In genomic region chr17:4966844-4967538, GRCh38 we compare ENCODE assay signal across 8 cellular contexts. TPM values are rescaled to one million over a fixed set of nuclear protein-coding genes. Genes with fewer than 3 reads are reported as not detected.
DNase-seq lines count a peak whose midpoint lies in the region; ATAC-seq and TF ChIP-seq lines count a peak whose summit lies in the region.

No MANE protein-coding gene starts in this region.

- in situ Hi-C loops in GM23248 (cut with MboI): no loop called here

- H3K4me1 Mint-ChIP-seq in natural killer cell treated with Interleukin-12 subunit alpha and Interleukin-12 subunit beta and Interleukin-15 and Interleukin-18, amount 100 ng/mL, for 72 hours (ENCODE audit: low read depth in 2 of 2): peaks cover 17 to 18% of the 10 kb centered on the region in 2 donors

- WGBS in GM23248 (ENCODE audit: low coverage in 1 of 2, low lambda C conversion rate in 2 of 2, missing lambda C conversion rate in 2 of 2), 2 experiments: 1 to 2% methylated on average over 40 to 41 of the region's 42 CpGs

- peak; percentile 100 for DNase-seq in EL
- peak; percentile 99 for DNase-seq in GM23248
- DNase-seq in Karpas-422: peak; percentile 99
- peak; percentile 97 to 99 (median 98) for DNase-seq in Peyer's patch
- peak; percentile 92 for DNase-seq in activated effector memory CD4-positive, alpha-beta T cell treated with Interleukin-2 at 50 U/mL for 16 hours
- peak; percentile 99 for DNase-seq in fibroblast of the conjunctiva (ENCODE audit: low read depth)
- DNase-seq in natural killer cell treated with Interleukin-12 subunit alpha and Interleukin-12 subunit beta and Interleukin-15 and Interleukin-18, amount 100 ng/mL, for 72 hours (ENCODE audit: low spot score): peak; percentile 99
- peak; percentile 92 for DNase-seq in stimulated activated naive CD8-positive, alpha-beta T cell treated with anti-CD3 and anti-CD28 coated beads, Interleukin-15, Interleukin-2, amounts not matched to agents 100 U/mL and 50 U/mL, for 24 hours

- H3F3A ChIP-seq in GM23248 (ENCODE audit: insufficient read depth): peaks cover 45% of the 10 kb centered on the region

- peak overlapping the region; percentile 96 for H3K4me2 ChIP-seq in GM23248 (ENCODE audit: unreplicated experiment)
- H3K4me2 ChIP-seq in Karpas-422 (ENCODE audit: low read depth, low read length, poor library complexity, severe bottlenecking): peak overlapping the region; percentile 82

- no peaks in the 10 kb centered on the region for H3K27me3 ChIP-seq in GM23248 (replicated peaks; ENCODE audit: insufficient read depth)
- H3K27me3 ChIP-seq in Karpas-422 (ENCODE audit: low read length): no peaks in the 10 kb centered on the region
- no peaks in the 10 kb centered on the region for H3K27me3 ChIP-seq in Peyer's patch

- H3K36me3 ChIP-seq in GM23248 (ENCODE audit: low read depth): no peaks in the 10 kb centered on the region
- H3K36me3 ChIP-seq in Karpas-422 (ENCODE audit: insufficient read depth, low read length): peaks cover 5% of the 10 kb centered on the region; the same call in 1 of the 2 replicates
- peaks cover 0 to 14% (median 0%) of the 10 kb centered on the region in 3 donors for H3K36me3 ChIP-seq in Peyer's patch

- H3K9ac ChIP-seq in GM23248 (peak overlapping the region; percentile 91), Karpas-422 (ENCODE audit: low read length) (peak overlapping the region; percentile 84)

- no peak for TF ChIP-seq CTCF in Peyer's patch (IDR thresholded peaks at IDR 0.05)

- H3K27ac Mint-ChIP-seq in natural killer cell treated with Interleukin-12 subunit alpha and Interleukin-12 subunit beta and Interleukin-15 and Interleukin-18, amount 100 ng/mL, for 72 hours: no peak overlapping the region

- H3K79me2 ChIP-seq in GM23248 (ENCODE audit: insufficient read depth) (peaks cover 24% of the 10 kb centered on the region), Karpas-422 (ENCODE audit: low read length) (peaks cover 14% of the 10 kb centered on the region)

- H2AFZ ChIP-seq in GM23248: 0 out of 2 replicates have a peak overlapping the region, but pooled peaks have one; percentile 8
- H2AFZ ChIP-seq in Karpas-422 (ENCODE audit: low read length): peak overlapping the region; percentile 65; the same call in 1 of the 2 replicates

- H3K27ac ChIP-seq in GM23248 (peak overlapping the region; percentile 96), Karpas-422 (ENCODE audit: low read length) (peak overlapping the region; percentile 74), Peyer's patch (peak overlapping the region; percentile 90 to 97 (median 94))

- H3K9me3 ChIP-seq in GM23248 (ENCODE audit: low read depth) (no peaks in the 10 kb centered on the region), Karpas-422 (ENCODE audit: low read length) (no peaks in the 10 kb centered on the region), Peyer's patch (no peaks in the 10 kb centered on the region)

- H3K4me1 ChIP-seq in GM23248 (ENCODE audit: insufficient read depth): peaks cover 24% of the 10 kb centered on the region
- H3K4me1 ChIP-seq in Karpas-422 (ENCODE audit: low read length): peaks cover 24% of the 10 kb centered on the region
- H3K4me1 ChIP-seq in Peyer's patch: peaks cover 0 to 36% (median 10%) of the 10 kb centered on the region in 4 donors

- no peaks in the 10 kb centered on the region for H3K9me2 ChIP-seq in GM23248 (ENCODE audit: insufficient read depth)
- no peaks in the 10 kb centered on the region for H3K9me2 ChIP-seq in Karpas-422 (replicated peaks; ENCODE audit: insufficient read depth, low read length)

- peak; percentile 91 to 95 for ATAC-seq in natural killer cell treated with Interleukin-12 subunit alpha and Interleukin-12 subunit beta and Interleukin-15 and Interleukin-18, amount 100 ng/mL, for 72 hours
- peak; percentile 80 for ATAC-seq in stimulated activated naive CD8-positive, alpha-beta T cell treated with anti-CD3 and anti-CD28 coated beads, Interleukin-15, Interleukin-2, amounts not matched to agents 100 U/mL and 50 U/mL, for 24 hours

- H3K4me3 ChIP-seq in GM23248 (peak overlapping the region; percentile 85), Karpas-422 (ENCODE audit: low read length) (peak overlapping the region; percentile 71), Peyer's patch (peak overlapping the region; percentile 70 to 80 (median 76))

- H3K36me3 Mint-ChIP-seq in natural killer cell treated with Interleukin-12 subunit alpha and Interleukin-12 subunit beta and Interleukin-15 and Interleukin-18, amount 100 ng/mL, for 72 hours: no peaks in the 10 kb centered on the region

- no peaks in the 10 kb centered on the region for H3K27me3 Mint-ChIP-seq in natural killer cell treated with Interleukin-12 subunit alpha and Interleukin-12 subunit beta and Interleukin-15 and Interleukin-18, amount 100 ng/mL, for 72 hours

- H3K9me3 Mint-ChIP-seq in natural killer cell treated with Interleukin-12 subunit alpha and Interleukin-12 subunit beta and Interleukin-15 and Interleukin-18, amount 100 ng/mL, for 72 hours: no peaks in the 10 kb centered on the region

- H3K4me3 Mint-ChIP-seq in natural killer cell treated with Interleukin-12 subunit alpha and Interleukin-12 subunit beta and Interleukin-15 and Interleukin-18, amount 100 ng/mL, for 72 hours: no peak overlapping the region

- H4K20me1 ChIP-seq in GM23248 (ENCODE audit: insufficient read depth) (no peaks in the 10 kb centered on the region), Karpas-422 (ENCODE audit: insufficient read depth, low read depth, low read length) (no peaks in the 10 kb centered on the region)

- peak; percentile 27 to 38 for TF ChIP-seq POLR2A in Peyer's patch (IDR thresholded peaks at IDR 0.05)

RNA-seq across cellular contexts. Expression of gene SPAG7, which starts 0.6 kb away (rescaled TPM):
- total RNA-seq in GM23248 (2014; rRNA removed; shearing (Covaris generic)): 39.1 and 43.1 TPM in 2 replicates
- polyA plus RNA-seq in GM23248 (2016; fragmentation: Nextera tagmentation; extraction: Ambion mirVana): 97.7 and 107 TPM in 2 replicates
- 24.6 and 40.7 TPM in 2 replicates for total RNA-seq in Karpas-422 (2014; rRNA removed; shearing (Covaris generic); ENCODE audit: low replicate concordance)
- 10 to 100 TPM; 34.2 to 85.0 (median 48.9) TPM for total RNA-seq in Peyer's patch
- 10 to 100 TPM; 51.4 to 71.9 TPM for total RNA-seq in natural killer cell treated with Interleukin-12 subunit alpha and Interleukin-12 subunit beta and Interleukin-15 and Interleukin-18, amount 100 ng/mL, for 72 hours

RNA-seq across cellular contexts. Expression of gene ENO3, which starts 16.1 kb away (rescaled TPM):
- total RNA-seq in GM23248 (2014; rRNA removed; shearing (Covaris generic)): 0.38 and 1.2 TPM in 2 replicates
- 3.2 and 4.1 TPM in 2 replicates for polyA plus RNA-seq in GM23248 (2016; fragmentation: Nextera tagmentation; extraction: Ambion mirVana)
- 31.1 and 31.6 TPM in 2 replicates for total RNA-seq in Karpas-422 (2014; rRNA removed; shearing (Covaris generic); ENCODE audit: low replicate concordance)
- total RNA-seq in Peyer's patch: 10 to 100 TPM in 3 of 4 donors, 1 to 10 TPM in 1; 7.4 to 27.7 (median 20.6) TPM
- total RNA-seq in natural killer cell treated with Interleukin-12 subunit alpha and Interleukin-12 subunit beta and Interleukin-15 and Interleukin-18, amount 100 ng/mL, for 72 hours: 10 to 100 TPM in 1 of 2 donors, 1 to 10 TPM in 1; 8.7 to 26.1 TPM

RNA-seq across cellular contexts. Expression of gene PFN1, which starts 18.7 kb away (rescaled TPM):
- total RNA-seq in GM23248 (2014; rRNA removed; shearing (Covaris generic)): 621 and 886 TPM in 2 replicates
- 2,247 and 2,282 TPM in 2 replicates for polyA plus RNA-seq in GM23248 (2016; fragmentation: Nextera tagmentation; extraction: Ambion mirVana)
- 748 and 1,567 TPM in 2 replicates for total RNA-seq in Karpas-422 (2014; rRNA removed; shearing (Covaris generic); ENCODE audit: low replicate concordance)
- 1,000 to 10,000 TPM in 1 of 4 donors, 100 to 1,000 TPM in 3; 530 to 1,064 (median 855) TPM for total RNA-seq in Peyer's patch
- total RNA-seq in natural killer cell treated with Interleukin-12 subunit alpha and Interleukin-12 subunit beta and Interleukin-15 and Interleukin-18, amount 100 ng/mL, for 72 hours: 1,000 to 10,000 TPM; 1,741 to 1,743 TPM

RNA-seq across cellular contexts. Expression of gene CAMTA2, which starts 20.5 kb away (rescaled TPM):
- 4.8 and 10.1 TPM in 2 replicates for total RNA-seq in GM23248 (2014; rRNA removed; shearing (Covaris generic))
- polyA plus RNA-seq in GM23248 (2016; fragmentation: Nextera tagmentation; extraction: Ambion mirVana): 26.5 and 28.8 TPM in 2 replicates
- total RNA-seq in Karpas-422 (2014; rRNA removed; shearing (Covaris generic); ENCODE audit: low replicate concordance): 9.5 and 15.6 TPM in 2 replicates
- total RNA-seq in Peyer's patch: 100 to 1,000 TPM in 1 of 4 donors, 10 to 100 TPM in 3; 42.4 to 124 (median 88.7) TPM
- total RNA-seq in natural killer cell treated with Interleukin-12 subunit alpha and Interleukin-12 subunit beta and Interleukin-15 and Interleukin-18, amount 100 ng/mL, for 72 hours: 10 to 100 TPM; 51.0 to 87.9 TPM

RNA-seq across cellular contexts. Expression of gene RNF167, which starts 26.9 kb away (rescaled TPM):
- 19.8 and 31.7 TPM in 2 replicates for total RNA-seq in GM23248 (2014; rRNA removed; shearing (Covaris generic))
- 34.2 and 36.6 TPM in 2 replicates for polyA plus RNA-seq in GM23248 (2016; fragmentation: Nextera tagmentation; extraction: Ambion mirVana)
- total RNA-seq in Karpas-422 (2014; rRNA removed; shearing (Covaris generic); ENCODE audit: low replicate concordance): 49.9 and 50.5 TPM in 2 replicates
- 10 to 100 TPM; 57.8 to 92.1 (median 78.9) TPM for total RNA-seq in Peyer's patch
- 100 to 1,000 TPM; 144 to 150 TPM for total RNA-seq in natural killer cell treated with Interleukin-12 subunit alpha and Interleukin-12 subunit beta and Interleukin-15 and Interleukin-18, amount 100 ng/mL, for 72 hours

Comparison
In these comparisons a context has a peak if more than half of its experiments do, and no peak if none do; other contexts are left out.
1. Peak in every context shown above with its lines: DNase-seq, ATAC-seq, H3K4me3 ChIP-seq and H3K27ac ChIP-seq.